1 cellular context compared by ENCODE assay signal in genomic region chr17:46162871-46163270, GRCh38.
TF ChIP-seq lines count a peak whose summit lies in the region.

No MANE protein-coding gene starts in this region.

TF ChIP-seq in GM12878, 131 proteins besides CTCF, POLR2A, EP300 and RAD21:
- TF ChIP-seq HCFC1 (IDR thresholded peaks at IDR 0.05; ENCODE audit: low read length) (no peak), PAX5 (IDR thresholded peaks at IDR 0.05; ENCODE audit: borderline replicate concordance, low read depth, low read length) (no peak), JUND (IDR thresholded peaks at IDR 0.05; ENCODE audit: low read depth, low read length) (no peak), NR2C2 (IDR thresholded peaks at IDR 0.05; ENCODE audit: borderline replicate concordance, control insufficient read depth, insufficient read length, low read depth) (no peak), USF1 (IDR thresholded peaks at IDR 0.05; ENCODE audit: borderline replicate concordance, extremely low read length, insufficient read depth, low read depth, low read length) (no peak), TBL1XR1 (IDR thresholded peaks at IDR 0.05; ENCODE audit: low read depth, low read length) (no peak), JUNB (IDR thresholded peaks at IDR 0.05) (no peak), E2F4 (IDR thresholded peaks at IDR 0.05; ENCODE audit: low read depth, low read length) (no peak), CHD1 (IDR thresholded peaks at IDR 0.05; ENCODE audit: low read depth, low read length) (no peak), TCF12 (IDR thresholded peaks at IDR 0.05; ENCODE audit: low read depth, low read length) (no peak), MEF2A (IDR thresholded peaks at IDR 0.05; ENCODE audit: insufficient read depth, low read depth, low read length) (no peak), ATF3 (IDR thresholded peaks at IDR 0.05; ENCODE audit: borderline replicate concordance, extremely low read depth, low read depth, low read length) (no peak), USF2 (IDR thresholded peaks at IDR 0.05; ENCODE audit: borderline replicate concordance, low read depth, low read length) (no peak), ZNF274 (IDR thresholded peaks at IDR 0.05; ENCODE audit: insufficient read depth, insufficient read length) (no peak), HDAC2 (IDR thresholded peaks at IDR 0.05) (no peak), SIN3A (IDR thresholded peaks at IDR 0.05; ENCODE audit: low read depth, low read length) (no peak), ASH2L (IDR thresholded peaks at IDR 0.05; ENCODE audit: borderline replicate concordance, low read depth) (no peak)
